ENCODE assay signal across 23 cellular contexts in genomic region chr12:131482199-131482598, GRCh38.
"Had no signal": no experiment of that assay in that cellular context is flagged by ENCODE, and none has a peak within 500 bp of the region (broad histone marks: within the 10 kb centered on the region; RNA-seq: fewer than 3 reads in every experiment).

No MANE protein-coding gene starts in this region.

- H3K4me1 ChIP-seq: left ventricle myocardium inferior, pancreas, prostate gland, uterus had no signal

- H3K4me3 ChIP-seq: left ventricle myocardium inferior, lung, mucosa of descending colon, pancreas, prostate gland, skin epidermis, tibial nerve, uterus had no signal

- H3K27ac Mint-ChIP-seq: naive thymus-derived CD4-positive, alpha-beta T cell; natural killer cell treated with Interleukin-12 subunit alpha and Interleukin-12 subunit beta and Interleukin-15 and Interleukin-18, amount 100 ng/mL, for 72 hours; stimulated activated effector memory CD8-positive, alpha-beta T cell treated with anti-CD3 and anti-CD28 coated beads, Interleukin-12 subunit alpha, Interleukin-12 subunit beta, amount 100 ng/mL, for 72 hours; stimulated activated naive CD8-positive, alpha-beta T cell treated with anti-CD3 and anti-CD28 coated beads, Interleukin-15, amount 100 ng/mL, for 72 hours; type B pancreatic cell had no signal

- H3K36me3 Mint-ChIP-seq: naive thymus-derived CD4-positive, alpha-beta T cell; natural killer cell treated with Interleukin-12 subunit alpha and Interleukin-12 subunit beta and Interleukin-15 and Interleukin-18, amount 100 ng/mL, for 72 hours; stimulated activated effector memory CD8-positive, alpha-beta T cell treated with anti-CD3 and anti-CD28 coated beads, Interleukin-12 subunit alpha, Interleukin-12 subunit beta, amount 100 ng/mL, for 72 hours; type B pancreatic cell had no signal

- H3K9me3 ChIP-seq: left ventricle myocardium inferior, mucosa of descending colon, pancreas, prostate gland, tibial nerve, uterus had no signal

- H3K36me3 ChIP-seq: left ventricle myocardium inferior, pancreas, prostate gland, tibial nerve, uterus had no signal

- H3K27ac ChIP-seq: left ventricle myocardium inferior, pancreas, prostate gland, skin epidermis, tibial nerve, uterus had no signal

- DNase-seq: hypothalamus; islet precursor cell; left ventricle myocardium inferior; midbrain; mucosa of descending colon; naive thymus-derived CD4-positive, alpha-beta T cell; nucleus accumbens; pancreas; posterior cingulate gyrus; right cardiac atrium; stimulated activated CD4-positive, alpha-beta T cell treated with anti-CD3 and anti-CD28 coated beads, Interleukin-4, amount 100 ng/mL, for 24 hours; stimulated activated naive CD4-positive, alpha-beta T cell treated with Interleukin-2 at 50 U/mL for 16 hours; stimulated activated naive CD8-positive, alpha-beta T cell treated with anti-CD3 and anti-CD28 coated beads, Interleukin-15, amount 100 ng/mL, for 72 hours; substantia nigra; uterus had no signal

- ATAC-seq: mucosa of descending colon; naive thymus-derived CD4-positive, alpha-beta T cell; natural killer cell treated with Interleukin-12 subunit alpha and Interleukin-12 subunit beta and Interleukin-15 and Interleukin-18, amount 100 ng/mL, for 72 hours; pancreas; right cardiac atrium; sciatic nerve; stimulated activated effector memory CD8-positive, alpha-beta T cell treated with anti-CD3 and anti-CD28 coated beads, Interleukin-12 subunit alpha, Interleukin-12 subunit beta, amount 100 ng/mL, for 72 hours; stimulated activated naive CD8-positive, alpha-beta T cell treated with anti-CD3 and anti-CD28 coated beads, Interleukin-15, amount 100 ng/mL, for 72 hours had no signal

- H3K27me3 Mint-ChIP-seq: natural killer cell treated with Interleukin-12 subunit alpha and Interleukin-12 subunit beta and Interleukin-15 and Interleukin-18, amount 100 ng/mL, for 72 hours had no signal

- H3K4me3 Mint-ChIP-seq: naive thymus-derived CD4-positive, alpha-beta T cell; natural killer cell treated with Interleukin-12 subunit alpha and Interleukin-12 subunit beta and Interleukin-15 and Interleukin-18, amount 100 ng/mL, for 72 hours; stimulated activated effector memory CD8-positive, alpha-beta T cell treated with anti-CD3 and anti-CD28 coated beads, Interleukin-12 subunit alpha, Interleukin-12 subunit beta, amount 100 ng/mL, for 72 hours; stimulated activated naive CD8-positive, alpha-beta T cell treated with anti-CD3 and anti-CD28 coated beads, Interleukin-15, amount 100 ng/mL, for 72 hours; type B pancreatic cell had no signal

- H3K27me3 ChIP-seq: pancreas, tibial nerve, uterus had no signal

- H3K9me3 Mint-ChIP-seq: naive thymus-derived CD4-positive, alpha-beta T cell; natural killer cell treated with Interleukin-12 subunit alpha and Interleukin-12 subunit beta and Interleukin-15 and Interleukin-18, amount 100 ng/mL, for 72 hours; stimulated activated effector memory CD8-positive, alpha-beta T cell treated with anti-CD3 and anti-CD28 coated beads, Interleukin-12 subunit alpha, Interleukin-12 subunit beta, amount 100 ng/mL, for 72 hours; stimulated activated naive CD8-positive, alpha-beta T cell treated with anti-CD3 and anti-CD28 coated beads, Interleukin-15, amount 100 ng/mL, for 72 hours; type B pancreatic cell had no signal
